ENCODE assay signal across 22 cellular contexts in the genomic region with DNA sequence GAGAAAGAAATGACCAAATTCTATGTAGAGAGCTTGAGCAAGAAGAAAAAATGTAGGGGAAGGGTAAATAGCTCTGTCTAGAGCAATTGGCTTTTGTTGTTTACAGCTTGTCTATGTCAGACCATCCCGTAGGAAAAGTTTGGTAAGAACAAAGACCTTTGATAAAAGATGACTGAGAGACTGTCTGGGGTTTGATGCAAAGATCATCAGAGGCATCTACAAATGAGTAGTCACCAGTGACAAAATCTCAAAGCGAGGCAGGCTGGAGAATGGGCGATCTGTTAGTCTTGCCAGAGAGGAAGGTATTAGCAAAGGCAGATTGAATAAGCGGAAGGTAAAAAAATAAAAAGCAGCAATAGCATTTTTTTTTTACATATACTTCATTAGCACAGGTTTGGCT.
"Had no signal": no experiment of that assay in that cellular context is flagged by ENCODE, and none has a peak within 500 bp of the region (broad histone marks: within the 10 kb centered on the region; RNA-seq: fewer than 3 reads in every experiment).

No MANE protein-coding gene starts in this region.

- H3K4me1 Mint-ChIP-seq: naive B cell had no signal

- H3K27ac ChIP-seq: dorsolateral prefrontal cortex, epithelial cell of prostate, esophagus muscularis mucosa, gastroesophageal sphincter, left ventricle myocardium inferior, lower lobe of right lung, neutrophil, suprapubic skin, thyroid gland, upper lobe of left lung, uterus had no signal

- ATAC-seq: gastroesophageal sphincter, left cardiac atrium, lower lobe of right lung, right cardiac atrium had no signal

- DNase-seq: cortex of kidney; dorsolateral prefrontal cortex; effector memory CD4-positive, alpha-beta T cell; immature natural killer cell; kidney; left cardiac atrium; left ventricle myocardium inferior; lower lobe of right lung; mesenchymal stem cell; naive B cell; right cardiac atrium; small intestine; stimulated activated CD4-positive, alpha-beta T cell treated with anti-CD3 and anti-CD28 coated beads, Interleukin-12 subunit alpha, Interleukin-12 subunit beta, amount 100 ng/mL, for 4 hours; stimulated activated naive CD4-positive, alpha-beta T cell; thyroid gland; upper lobe of left lung; uterus had no signal

- H3K9me3 ChIP-seq: esophagus muscularis mucosa, gastroesophageal sphincter, left ventricle myocardium inferior, lower lobe of right lung, neutrophil, suprapubic skin, thyroid gland, upper lobe of left lung, uterus had no signal

- H3K36me3 ChIP-seq: esophagus muscularis mucosa, left ventricle myocardium inferior, neutrophil, suprapubic skin, thyroid gland, upper lobe of left lung, uterus had no signal

- H3K4me1 ChIP-seq: esophagus muscularis mucosa, gastroesophageal sphincter, left ventricle myocardium inferior, lower lobe of right lung, suprapubic skin, thyroid gland, upper lobe of left lung, uterus had no signal

- H3K4me3 ChIP-seq: dorsolateral prefrontal cortex, esophagus muscularis mucosa, gastroesophageal sphincter, left ventricle myocardium inferior, lower lobe of right lung, suprapubic skin, thyroid gland, upper lobe of left lung, uterus had no signal

- H3K27me3 ChIP-seq: dorsolateral prefrontal cortex, esophagus muscularis mucosa, gastroesophageal sphincter, neutrophil, suprapubic skin, thyroid gland, upper lobe of left lung, uterus had no signal

- H3K4me3 Mint-ChIP-seq: immature natural killer cell, naive B cell had no signal

- H3K27me3 Mint-ChIP-seq: naive B cell had no signal
